20 cellular contexts compared by ENCODE assay signal in the genomic region with DNA sequence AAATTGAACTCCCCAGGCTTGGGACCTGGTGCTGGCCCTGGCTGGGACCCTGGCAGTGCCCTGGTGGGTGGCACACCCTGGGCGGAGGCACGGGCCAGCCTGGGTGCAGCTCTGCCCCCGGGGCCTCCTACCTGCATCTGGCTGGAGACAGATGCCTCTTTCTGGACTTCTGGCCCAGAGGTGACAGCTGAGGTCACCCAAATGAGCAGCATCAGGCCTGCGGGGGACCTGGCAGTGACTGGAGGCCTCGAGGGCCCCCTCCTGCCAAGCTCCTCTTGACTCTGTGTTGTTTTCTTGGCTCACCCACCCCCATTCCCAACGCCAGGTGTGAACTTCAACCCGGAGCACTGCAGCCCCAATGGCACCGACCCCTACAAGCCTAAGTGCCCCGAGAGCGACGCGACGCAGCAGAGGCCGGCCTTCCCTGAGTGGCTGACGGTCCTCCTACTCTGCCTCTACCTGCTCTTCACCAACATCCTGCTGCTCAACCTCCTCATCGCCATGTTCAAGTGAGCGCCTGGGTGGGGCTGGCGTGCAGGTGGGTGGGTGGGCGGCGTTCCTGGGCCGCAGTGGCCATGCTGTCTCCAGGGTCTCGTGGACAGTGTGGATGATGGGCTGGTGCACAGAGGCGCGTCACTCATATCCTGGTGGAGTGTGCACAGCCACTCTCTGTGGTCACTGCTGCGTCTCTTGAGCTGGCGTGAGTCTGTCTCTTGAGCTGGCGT. TPM values are rescaled to one million over a fixed set of nuclear protein-coding genes. Genes with fewer than 3 reads are reported as not detected.
"Had no signal": no experiment of that assay in that cellular context is flagged by ENCODE, and none has a peak within 500 bp of the region (broad histone marks: within the 10 kb centered on the region; RNA-seq: fewer than 3 reads in every experiment).

No MANE protein-coding gene starts in this region.

- H3K27ac Mint-ChIP-seq: activated CD4-positive, alpha-beta T cell treated with anti-CD3 and anti-CD28 coated beads, Interleukin-2, amount 10 ng/mL, durations not matched to agents 24 days and 14 days; activated naive CD8-positive, alpha-beta T cell treated with anti-CD3 and anti-CD28 coated beads, Interleukin-2, amount 10 ng/mL, durations not matched to agents 7 days and 5 days; neural progenitor cell; T-helper 17 cell had no signal

- DNase-seq: activated CD4-positive, alpha-beta T cell treated with anti-CD3 and anti-CD28 coated beads, Interleukin-2, amount 10 ng/mL, durations not matched to agents 24 days and 14 days; activated gamma-delta T cell treated with Interleukin-2 at 50 U/mL for 16 hours; activated naive CD8-positive, alpha-beta T cell treated with anti-CD3 and anti-CD28 coated beads, Interleukin-2, amount 10 ng/mL, durations not matched to agents 7 days and 5 days; activated T-cell treated with anti-CD3 and anti-CD28 coated beads, Interleukin-2, amount 50 U/mL, for 48 hours; brain microvascular endothelial cell; effector memory CD4-positive, alpha-beta T cell; foreskin keratinocyte; glutamatergic neuron; hypothalamus; midbrain; retina; SJCRH30; stimulated activated CD4-positive, alpha-beta T cell treated with anti-CD3 and anti-CD28 coated beads, Interleukin-4, amount 100 ng/mL, for 24 hours; stimulated activated naive CD4-positive, alpha-beta T cell; substantia nigra; T-helper 17 cell; trophoblast cell had no signal

- H3K27ac ChIP-seq: brain microvascular endothelial cell, foreskin keratinocyte, neural progenitor cell, SJCRH30, skin epidermis had no signal

- H3K4me1 ChIP-seq: foreskin keratinocyte, SJCRH30 had no signal

- ATAC-seq: foreskin keratinocyte, T-helper 17 cell had no signal

- H3K27me3 Mint-ChIP-seq: activated CD4-positive, alpha-beta T cell treated with anti-CD3 and anti-CD28 coated beads, Interleukin-2, amount 10 ng/mL, durations not matched to agents 24 days and 14 days; activated naive CD8-positive, alpha-beta T cell treated with anti-CD3 and anti-CD28 coated beads, Interleukin-2, amount 10 ng/mL, durations not matched to agents 7 days and 5 days; T-helper 17 cell had no signal

- H3K4me3 ChIP-seq: lung, neural progenitor cell, SJCRH30, skin epidermis had no signal

- H3K4me1 Mint-ChIP-seq: activated CD4-positive, alpha-beta T cell treated with anti-CD3 and anti-CD28 coated beads, Interleukin-2, amount 10 ng/mL, durations not matched to agents 24 days and 14 days; activated naive CD8-positive, alpha-beta T cell treated with anti-CD3 and anti-CD28 coated beads, Interleukin-2, amount 10 ng/mL, durations not matched to agents 7 days and 5 days had no signal

- H3K27me3 ChIP-seq: brain microvascular endothelial cell, foreskin keratinocyte, neural progenitor cell, SJCRH30 had no signal

- H3K4me3 Mint-ChIP-seq: activated CD4-positive, alpha-beta T cell treated with anti-CD3 and anti-CD28 coated beads, Interleukin-2, amount 10 ng/mL, durations not matched to agents 24 days and 14 days; activated naive CD8-positive, alpha-beta T cell treated with anti-CD3 and anti-CD28 coated beads, Interleukin-2, amount 10 ng/mL, durations not matched to agents 7 days and 5 days; neural progenitor cell; T-helper 17 cell had no signal

- H3K36me3 ChIP-seq: brain microvascular endothelial cell, neural progenitor cell, SJCRH30 had no signal

RNA-seq across cellular contexts. Expression of a gene that starts 41.6 kb away (rescaled TPM):
- total RNA-seq: SJCRH30 had no signal
